ENCODE assay signal across 1 cellular context in the genomic region with DNA sequence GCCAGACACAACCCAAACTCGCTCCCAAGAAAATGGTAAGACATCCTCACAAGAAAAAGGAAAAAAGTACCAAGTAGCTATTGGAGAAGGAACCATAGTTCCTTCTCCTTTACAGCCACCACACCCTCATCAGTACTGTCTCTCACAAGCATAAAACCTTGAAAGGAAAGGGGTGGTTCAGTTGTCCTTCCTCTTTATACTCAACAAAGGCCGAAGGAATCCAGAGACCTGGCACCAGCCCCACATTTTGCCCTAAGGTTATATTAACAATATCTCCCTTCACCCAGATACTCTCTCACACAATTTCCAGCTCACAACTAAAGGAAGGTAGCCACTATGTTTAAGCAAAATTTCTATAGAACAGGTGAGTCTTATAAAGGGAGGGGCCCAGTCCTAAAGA.
TF ChIP-seq lines count a peak whose summit lies in the region.

No MANE protein-coding gene starts in this region.

TF ChIP-seq in endothelial cell of umbilical vein, 7 proteins besides CTCF, POLR2A, EP300 and RAD21:
- no peak for TF ChIP-seq MYC (IDR thresholded peaks at IDR 0.05; ENCODE audit: low read depth, low read length)
- TF ChIP-seq JUN (IDR thresholded peaks at IDR 0.05; ENCODE audit: borderline replicate concordance, insufficient read depth, insufficient read length, low read depth), result no peak
- TF ChIP-seq FOS (IDR thresholded peaks at IDR 0.05; ENCODE audit: borderline replicate concordance, insufficient read depth, low read length), result no peak
- TF ChIP-seq, protein P1, sequence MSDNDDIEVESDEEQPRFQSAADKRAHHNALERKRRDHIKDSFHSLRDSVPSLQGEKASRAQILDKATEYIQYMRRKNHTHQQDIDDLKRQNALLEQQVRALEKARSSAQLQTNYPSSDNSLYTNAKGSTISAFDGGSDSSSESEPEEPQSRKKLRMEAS (IDR thresholded peaks at IDR 0.05; ENCODE audit: insufficient read depth, insufficient read length), result no peak
- TF ChIP-seq EZH2 (IDR thresholded peaks at IDR 0.05; ENCODE audit: borderline replicate concordance, low read depth, low read length, severe bottlenecking), result no peak
- TF ChIP-seq GATA2 (IDR thresholded peaks at IDR 0.05; ENCODE audit: insufficient read depth, insufficient read length, low read depth, low read length), result no peak
- no peak for TF ChIP-seq POLR2AphosphoS5 (IDR thresholded peaks at IDR 0.05; ENCODE audit: insufficient read depth, low read depth, low read length)
